Comparison of ENCODE assay signal across 1 cellular context in the genomic region with DNA sequence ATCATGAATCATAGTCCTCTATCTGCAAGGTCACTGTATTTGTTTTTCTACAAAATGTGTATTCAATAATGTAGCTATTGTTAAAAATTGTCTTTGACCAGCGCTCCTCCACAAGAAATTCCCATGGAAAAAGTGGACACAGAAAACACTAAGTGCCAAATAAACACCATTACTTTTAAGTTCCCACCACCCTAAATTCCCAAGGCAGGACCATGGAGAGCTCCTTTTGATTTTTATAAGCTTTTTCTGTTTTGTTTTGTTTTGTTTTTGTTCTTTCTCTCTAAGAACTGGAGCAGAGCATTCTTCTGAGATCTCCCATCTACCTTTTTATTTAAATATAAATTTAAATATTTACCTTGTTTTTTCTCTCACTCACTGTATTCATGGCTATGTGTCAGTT.
TF ChIP-seq lines count a peak whose summit lies in the region.

No MANE protein-coding gene starts in this region.

TF ChIP-seq in SK-N-SH, 30 proteins besides CTCF, POLR2A, EP300 and RAD21 (continued from another document):
- TF ChIP-seq, protein P1, sequence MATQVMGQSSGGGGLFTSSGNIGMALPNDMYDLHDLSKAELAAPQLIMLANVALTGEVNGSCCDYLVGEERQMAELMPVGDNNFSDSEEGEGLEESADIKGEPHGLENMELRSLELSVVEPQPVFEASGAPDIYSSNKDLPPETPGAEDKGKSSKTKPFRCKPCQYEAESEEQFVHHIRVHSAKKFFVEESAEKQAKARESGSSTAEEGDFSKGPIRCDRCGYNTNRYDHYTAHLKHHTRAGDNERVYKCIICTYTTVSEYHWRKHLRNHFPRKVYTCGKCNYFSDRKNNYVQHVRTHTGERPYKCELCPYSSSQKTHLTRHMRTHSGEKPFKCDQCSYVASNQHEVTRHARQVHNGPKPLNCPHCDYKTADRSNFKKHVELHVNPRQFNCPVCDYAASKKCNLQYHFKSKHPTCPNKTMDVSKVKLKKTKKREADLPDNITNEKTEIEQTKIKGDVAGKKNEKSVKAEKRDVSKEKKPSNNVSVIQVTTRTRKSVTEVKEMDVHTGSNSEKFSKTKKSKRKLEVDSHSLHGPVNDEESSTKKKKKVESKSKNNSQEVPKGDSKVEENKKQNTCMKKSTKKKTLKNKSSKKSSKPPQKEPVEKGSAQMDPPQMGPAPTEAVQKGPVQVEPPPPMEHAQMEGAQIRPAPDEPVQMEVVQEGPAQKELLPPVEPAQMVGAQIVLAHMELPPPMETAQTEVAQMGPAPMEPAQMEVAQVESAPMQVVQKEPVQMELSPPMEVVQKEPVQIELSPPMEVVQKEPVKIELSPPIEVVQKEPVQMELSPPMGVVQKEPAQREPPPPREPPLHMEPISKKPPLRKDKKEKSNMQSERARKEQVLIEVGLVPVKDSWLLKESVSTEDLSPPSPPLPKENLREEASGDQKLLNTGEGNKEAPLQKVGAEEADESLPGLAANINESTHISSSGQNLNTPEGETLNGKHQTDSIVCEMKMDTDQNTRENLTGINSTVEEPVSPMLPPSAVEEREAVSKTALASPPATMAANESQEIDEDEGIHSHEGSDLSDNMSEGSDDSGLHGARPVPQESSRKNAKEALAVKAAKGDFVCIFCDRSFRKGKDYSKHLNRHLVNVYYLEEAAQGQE (IDR thresholded peaks at IDR 0.05; ENCODE audit: low read depth, low read length), result peak; percentile 82
